38 cellular contexts compared by ENCODE assay signal in the genomic region with DNA sequence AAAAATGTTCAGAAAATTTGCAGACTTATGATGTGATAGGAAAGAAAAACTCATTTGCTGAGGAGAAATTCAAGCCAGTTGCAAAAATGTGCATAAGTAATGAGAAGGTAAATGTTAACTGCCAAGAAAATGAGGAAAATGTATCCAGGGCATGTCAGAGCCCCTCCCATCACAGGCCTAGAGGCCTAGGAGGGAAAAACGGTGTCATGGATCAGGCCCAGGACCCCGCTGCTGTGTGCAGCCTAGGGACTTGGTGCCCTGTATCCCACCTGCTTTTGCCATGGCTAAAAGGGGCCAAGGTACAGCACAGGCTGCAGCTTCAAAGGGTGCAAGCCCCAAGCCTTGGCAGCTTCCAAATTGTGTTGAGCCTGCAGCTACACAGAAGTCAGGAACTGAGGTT.
"Had no signal": no experiment of that assay in that cellular context is flagged by ENCODE, and none has a peak within 500 bp of the region (broad histone marks: within the 10 kb centered on the region; RNA-seq: fewer than 3 reads in every experiment).

No MANE protein-coding gene starts in this region.

- H3K36me3 Mint-ChIP-seq: activated naive CD4-positive, alpha-beta T cell treated with anti-CD3 and anti-CD28 coated beads, Interleukin-2, amount 10 ng/mL, durations not matched to agents 7 days and 5 days; activated naive CD4-positive, alpha-beta T cell treated with anti-CD3 and anti-CD28 coated beads, Interleukin-2, amount 50 U/mL, for 24 hours; activated naive CD4-positive, alpha-beta T cell treated with anti-CD3 and anti-CD28 coated beads, Interleukin-2, amount 50 U/mL, for 72 hours; activated naive CD8-positive, alpha-beta T cell; activated naive CD8-positive, alpha-beta T cell treated with anti-CD3 and anti-CD28 coated beads for 36 hours; activated naive CD8-positive, alpha-beta T cell treated with anti-CD3 and anti-CD28 coated beads, Interleukin-2, amount 10 ng/mL, durations not matched to agents 7 days and 5 days; brain had no signal

- H3K36me3 ChIP-seq: adrenal gland, ascending aorta, brain microvascular endothelial cell, breast epithelium, cardiac muscle cell had no signal

- ATAC-seq: activated naive CD4-positive, alpha-beta T cell treated with anti-CD3 and anti-CD28 coated beads, Interleukin-2, amount 50 U/mL, for 72 hours; activated naive CD8-positive, alpha-beta T cell treated with anti-CD3 and anti-CD28 coated beads, Interleukin-2, amount 50 U/mL, for 24 hours; activated T-cell treated with anti-CD3 and anti-CD28 coated beads, Interleukin-2, amount 50 U/mL, for 4 hours; activated T-cell treated with anti-CD3 and anti-CD28 coated beads, Interleukin-2, amount 50 U/mL, for 72 hours; activated T-helper 17 cell treated with anti-CD3 and anti-CD28 coated beads, Interleukin-2, amount 50 U/mL, for 72 hours; body of pancreas had no signal

- FAIRE-seq: astrocyte had no signal

- H3K4me1 ChIP-seq: adrenal gland, ascending aorta, body of pancreas, breast epithelium had no signal

- H3K27me3 Mint-ChIP-seq: activated naive CD4-positive, alpha-beta T cell treated with anti-CD3 and anti-CD28 coated beads, Interleukin-2, amount 10 ng/mL, durations not matched to agents 7 days and 5 days; activated naive CD4-positive, alpha-beta T cell treated with anti-CD3 and anti-CD28 coated beads, Interleukin-2, amount 50 U/mL, for 24 hours; activated naive CD8-positive, alpha-beta T cell; activated naive CD8-positive, alpha-beta T cell treated with anti-CD3 and anti-CD28 coated beads for 36 hours; activated naive CD8-positive, alpha-beta T cell treated with anti-CD3 and anti-CD28 coated beads, Interleukin-2, amount 10 ng/mL, durations not matched to agents 7 days and 5 days; activated naive CD8-positive, alpha-beta T cell treated with anti-CD3 and anti-CD28 coated beads, Interleukin-2, amount 50 U/mL, for 24 hours; activated T-cell treated with anti-CD3 and anti-CD28 coated beads, Interleukin-2, amount 50 U/mL, for 24 hours; activated T-helper 17 cell treated with anti-CD3 and anti-CD28 coated beads, Interleukin-2, amount 50 U/mL, for 72 hours; brain; central memory CD8-positive, alpha-beta T cell had no signal

- H3K4me1 Mint-ChIP-seq: activated naive CD4-positive, alpha-beta T cell treated with anti-CD3 and anti-CD28 coated beads, Interleukin-2, amount 10 ng/mL, durations not matched to agents 7 days and 5 days; activated naive CD4-positive, alpha-beta T cell treated with anti-CD3 and anti-CD28 coated beads, Interleukin-2, amount 50 U/mL, for 24 hours; activated naive CD8-positive, alpha-beta T cell treated with anti-CD3 and anti-CD28 coated beads for 36 hours; activated naive CD8-positive, alpha-beta T cell treated with anti-CD3 and anti-CD28 coated beads, Interleukin-2, amount 10 ng/mL, durations not matched to agents 7 days and 5 days; activated naive CD8-positive, alpha-beta T cell treated with anti-CD3 and anti-CD28 coated beads, Interleukin-2, amount 50 U/mL, for 24 hours; activated T-helper 17 cell treated with anti-CD3 and anti-CD28 coated beads, Interleukin-2, amount 50 U/mL, for 72 hours; brain; central memory CD8-positive, alpha-beta T cell had no signal

- H3K4me3 ChIP-seq: adrenal gland, ascending aorta, body of pancreas, breast epithelium, cardiac muscle cell had no signal

- H3K27ac ChIP-seq: adrenal gland, ascending aorta, body of pancreas, brain microvascular endothelial cell, breast epithelium, cardiac muscle cell had no signal

- H3K27ac Mint-ChIP-seq: activated naive CD4-positive, alpha-beta T cell treated with anti-CD3 and anti-CD28 coated beads for 36 hours; activated naive CD4-positive, alpha-beta T cell treated with anti-CD3 and anti-CD28 coated beads, Interleukin-2, amount 10 ng/mL, durations not matched to agents 7 days and 5 days; activated naive CD4-positive, alpha-beta T cell treated with anti-CD3 and anti-CD28 coated beads, Interleukin-2, amount 50 U/mL, for 24 hours; activated naive CD4-positive, alpha-beta T cell treated with anti-CD3 and anti-CD28 coated beads, Interleukin-2, amount 50 U/mL, for 72 hours; activated naive CD8-positive, alpha-beta T cell; activated naive CD8-positive, alpha-beta T cell treated with anti-CD3 and anti-CD28 coated beads for 36 hours; activated naive CD8-positive, alpha-beta T cell treated with anti-CD3 and anti-CD28 coated beads, Interleukin-2, amount 10 ng/mL, durations not matched to agents 7 days and 5 days; activated naive CD8-positive, alpha-beta T cell treated with anti-CD3 and anti-CD28 coated beads, Interleukin-2, amount 50 U/mL, for 24 hours; activated T-cell treated with anti-CD3 and anti-CD28 coated beads, Interleukin-2, amount 50 U/mL, for 24 hours; activated T-cell treated with anti-CD3 and anti-CD28 coated beads, Interleukin-2, amount 50 U/mL, for 72 hours; activated T-helper 1 cell treated with anti-CD3 and anti-CD28 coated beads, Interleukin-12 subunit alpha, Interleukin-12 subunit beta, Interleukin-2, Interleukin-4 antibody, amounts not matched to agents 30 ng/mL and 10 ng/mL and 1 ng/mL, durations not matched to agents 14 hours and 24 hours and 36 hours; activated T-helper 17 cell treated with anti-CD3 and anti-CD28 coated beads, Interleukin-2, amount 50 U/mL, for 72 hours; activated T-helper 2 cell treated with anti-CD3 and anti-CD28 coated beads, Interferon-gamma antibody, Interleukin-2, Interleukin-4, amounts not matched to agents 10 μg/mL and 5 μg/mL and 100 μg/mL, durations not matched to agents 14 hours and 24 hours and 36 hours; brain had no signal

- H3K27me3 ChIP-seq: adrenal gland, ascending aorta, body of pancreas, brain microvascular endothelial cell, breast epithelium, cardiac muscle cell had no signal

- H3K9me3 ChIP-seq: adrenal gland, ascending aorta, body of pancreas had no signal

- H3K4me3 Mint-ChIP-seq: activated naive CD4-positive, alpha-beta T cell treated with anti-CD3 and anti-CD28 coated beads for 36 hours; activated naive CD4-positive, alpha-beta T cell treated with anti-CD3 and anti-CD28 coated beads, Interleukin-2, amount 10 ng/mL, durations not matched to agents 7 days and 5 days; activated naive CD4-positive, alpha-beta T cell treated with anti-CD3 and anti-CD28 coated beads, Interleukin-2, amount 50 U/mL, for 24 hours; activated naive CD8-positive, alpha-beta T cell; activated naive CD8-positive, alpha-beta T cell treated with anti-CD3 and anti-CD28 coated beads for 36 hours; activated naive CD8-positive, alpha-beta T cell treated with anti-CD3 and anti-CD28 coated beads, Interleukin-2, amount 10 ng/mL, durations not matched to agents 7 days and 5 days; activated naive CD8-positive, alpha-beta T cell treated with anti-CD3 and anti-CD28 coated beads, Interleukin-2, amount 50 U/mL, for 24 hours; activated T-cell treated with anti-CD3 and anti-CD28 coated beads, Interleukin-2, amount 50 U/mL, for 24 hours; activated T-cell treated with anti-CD3 and anti-CD28 coated beads, Interleukin-2, amount 50 U/mL, for 4 hours; activated T-cell treated with anti-CD3 and anti-CD28 coated beads, Interleukin-2, amount 50 U/mL, for 72 hours; activated T-helper 1 cell treated with anti-CD3 and anti-CD28 coated beads, Interleukin-12 subunit alpha, Interleukin-12 subunit beta, Interleukin-2, Interleukin-4 antibody, amounts not matched to agents 30 ng/mL and 10 ng/mL and 1 ng/mL, durations not matched to agents 14 hours and 24 hours and 36 hours; activated T-helper 17 cell treated with anti-CD3 and anti-CD28 coated beads, Interleukin-2, amount 50 U/mL, for 72 hours; brain; central memory CD8-positive, alpha-beta T cell had no signal

- DNase-seq: activated effector memory CD4-positive, alpha-beta T cell treated with anti-CD3 and anti-CD28 coated beads, Interleukin-2, amount 50 U/mL, for 16 hours; activated effector memory CD4-positive, alpha-beta T cell treated with Interleukin-2 at 50 U/mL for 16 hours; activated gamma-delta T cell; activated gamma-delta T cell treated with Interleukin-2 at 50 U/mL for 16 hours; activated naive CD4-positive, alpha-beta T cell; activated naive CD4-positive, alpha-beta T cell treated with anti-CD3 and anti-CD28 coated beads for 36 hours; activated naive CD4-positive, alpha-beta T cell treated with anti-CD3 and anti-CD28 coated beads, Interleukin-2, amount 10 ng/mL, durations not matched to agents 7 days and 5 days; activated naive CD4-positive, alpha-beta T cell treated with anti-CD3 and anti-CD28 coated beads, Interleukin-2, amount 50 U/mL, for 16 hours; activated naive CD4-positive, alpha-beta T cell treated with Interleukin-2 at 50 U/mL for 16 hours; activated naive CD8-positive, alpha-beta T cell treated with anti-CD3 and anti-CD28 coated beads for 36 hours; activated naive CD8-positive, alpha-beta T cell treated with anti-CD3 and anti-CD28 coated beads, Interleukin-2, amount 10 ng/mL, durations not matched to agents 7 days and 5 days; activated naive CD8-positive, alpha-beta T cell treated with anti-CD3 and anti-CD28 coated beads, Interleukin-2, amount 50 U/mL, for 24 hours; activated T-cell treated with anti-CD3 and anti-CD28 coated beads, Interleukin-2, amount 50 U/mL, for 24 hours; activated T-cell treated with anti-CD3 and anti-CD28 coated beads, Interleukin-2, amount 50 U/mL, for 4 hours; activated T-cell treated with anti-CD3 and anti-CD28 coated beads, Interleukin-2, amount 50 U/mL, for 48 hours; activated T-cell treated with anti-CD3 and anti-CD28 coated beads, Interleukin-2, amount 50 U/mL, for 72 hours; adrenal gland; amniotic stem cell; amygdala; anterior cingulate cortex; aorta; body of pancreas; brain microvascular endothelial cell; caudate nucleus; central memory CD4-positive, alpha-beta T cell; cerebellar nuclear complex had no signal
